1 cellular context compared by ENCODE assay signal in genomic region chr1:24515581-24516241, GRCh38.
A peak's percentile ranks its signal among the peaks of the same experiment; 100 is the strongest.
TF ChIP-seq lines count a peak whose summit lies in the region.
"Not testable (repeated sequence)": the region's sequence is repeated elsewhere in the genome, so short reads cannot be mapped to it uniquely, and the experiment has no call there.

No MANE protein-coding gene starts in this region.

TF ChIP-seq in K562, 482 proteins besides CTCF, POLR2A, EP300 and RAD21 (continued from another document):
- TF ChIP-seq, protein P1, sequence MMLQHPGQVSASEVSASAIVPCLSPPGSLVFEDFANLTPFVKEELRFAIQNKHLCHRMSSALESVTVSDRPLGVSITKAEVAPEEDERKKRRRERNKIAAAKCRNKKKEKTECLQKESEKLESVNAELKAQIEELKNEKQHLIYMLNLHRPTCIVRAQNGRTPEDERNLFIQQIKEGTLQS (IDR thresholded peaks at IDR 0.05) = peak; percentile 38; the same call in 1 of the 2 replicates
- TF ChIP-seq, protein P1 (CRISPR knock-in tag; conservative IDR thresholded peaks at IDR 0.05) = not testable (repeated sequence)
- TF ChIP-seq TOE1 (IDR thresholded peaks at IDR 0.05; ENCODE audit: borderline replicate concordance) (peak; percentile 38; the same call in 1 of the 2 replicates), NFE2 (IDR thresholded peaks at IDR 0.05; ENCODE audit: low read depth) (peak; percentile 65), FOSL1 (tag; conservative IDR thresholded peaks at IDR 0.05) (peak; percentile 64), ZNF766 (CRISPR knock-in tag; conservative IDR thresholded peaks at IDR 0.05) (0 out of 2 replicates have a peak, but pooled peaks have one; percentile 47), ADNP (tag; IDR thresholded peaks at IDR 0.05) (peak; percentile 68), SMARCE1 (IDR thresholded peaks at IDR 0.05) (0 out of 2 replicates have a peak, but pooled peaks have one; percentile 50), MAFG (tag; conservative IDR thresholded peaks at IDR 0.05) (peak; percentile 69), GATA2 (CRISPR knock-in tag; IDR thresholded peaks at IDR 0.05) (0 out of 2 replicates have a peak, but pooled peaks have one; percentile 12), DPF2 (IDR thresholded peaks at IDR 0.05) (peak; percentile 67), POLR3A (IDR thresholded peaks at IDR 0.05; ENCODE audit: borderline replicate concordance, extremely low read depth, insufficient read depth, insufficient read length) (peak; percentile 66), CBX2 (IDR thresholded peaks at IDR 0.05; ENCODE audit: insufficient read depth, low read length, poor library complexity, severe bottlenecking) (peak; percentile 64), SMARCA5 (IDR thresholded peaks at IDR 0.05) (peak; percentile 59; the same call in 1 of the 2 replicates), ELF4 (CRISPR knock-in tag; IDR thresholded peaks at IDR 0.05) (peak; percentile 52; the same call in 1 of the 2 replicates), SMARCA4 (IDR thresholded peaks at IDR 0.05) (peak; percentile 48), KDM1A (IDR thresholded peaks at IDR 0.05) (peak in 1 of 2 experiments; percentile 48; a peak in 1 of 4 replicates), TBP (optimal IDR thresholded peaks at IDR 0.05; ENCODE audit: low read depth, low read length) (peak; percentile 83), HDAC2 (IDR thresholded peaks at IDR 0.05) (0 out of 2 replicates have a peak, but pooled peaks have one; percentile 18), BCOR (IDR thresholded peaks at IDR 0.05) (0 out of 2 replicates have a peak, but pooled peaks have one; percentile 22), ZFP36 (IDR thresholded peaks at IDR 0.05; ENCODE audit: low read depth, low read length, partially characterized antibody) (peak; percentile 27), NFE2L1 (tag; IDR thresholded peaks at IDR 0.05; ENCODE audit: borderline replicate concordance, low read depth) (peak; percentile 15; the same call in 1 of the 2 replicates), ZNF121 (CRISPR knock-in tag; conservative IDR thresholded peaks at IDR 0.05) (peak; percentile 80), CEBPB (tag; IDR thresholded peaks at IDR 0.05) (peak; percentile 39; the same call in 1 of the 2 replicates), ZNF12 (CRISPR knock-in tag; IDR thresholded peaks at IDR 0.05) (peak; percentile 41; the same call in 1 of the 2 replicates), JUND (IDR thresholded peaks at IDR 0.05; ENCODE audit: borderline replicate concordance, low read depth, low read length) (peak; percentile 29; the same call in 1 of the 2 replicates), JUND (tag; IDR thresholded peaks at IDR 0.05; ENCODE audit: borderline replicate concordance, low read depth, low read length) (peak; percentile 47; the same call in 1 of the 3 replicates)
- not testable (repeated sequence) for TF ChIP-seq TOE1 (CRISPR knock-in tag; IDR thresholded peaks at IDR 0.05; ENCODE audit: borderline replicate concordance, low read depth)
- TF ChIP-seq, protein P2, sequence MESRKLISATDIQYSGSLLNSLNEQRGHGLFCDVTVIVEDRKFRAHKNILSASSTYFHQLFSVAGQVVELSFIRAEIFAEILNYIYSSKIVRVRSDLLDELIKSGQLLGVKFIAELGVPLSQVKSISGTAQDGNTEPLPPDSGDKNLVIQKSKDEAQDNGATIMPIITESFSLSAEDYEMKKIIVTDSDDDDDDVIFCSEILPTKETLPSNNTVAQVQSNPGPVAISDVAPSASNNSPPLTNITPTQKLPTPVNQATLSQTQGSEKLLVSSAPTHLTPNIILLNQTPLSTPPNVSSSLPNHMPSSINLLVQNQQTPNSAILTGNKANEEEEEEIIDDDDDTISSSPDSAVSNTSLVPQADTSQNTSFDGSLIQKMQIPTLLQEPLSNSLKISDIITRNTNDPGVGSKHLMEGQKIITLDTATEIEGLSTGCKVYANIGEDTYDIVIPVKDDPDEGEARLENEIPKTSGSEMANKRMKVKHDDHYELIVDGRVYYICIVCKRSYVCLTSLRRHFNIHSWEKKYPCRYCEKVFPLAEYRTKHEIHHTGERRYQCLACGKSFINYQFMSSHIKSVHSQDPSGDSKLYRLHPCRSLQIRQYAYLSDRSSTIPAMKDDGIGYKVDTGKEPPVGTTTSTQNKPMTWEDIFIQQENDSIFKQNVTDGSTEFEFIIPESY (CRISPR knock-in tag; IDR thresholded peaks at IDR 0.05) = peak; percentile 41; the same call in 1 of the 2 replicates
- TF ChIP-seq, protein P3, sequence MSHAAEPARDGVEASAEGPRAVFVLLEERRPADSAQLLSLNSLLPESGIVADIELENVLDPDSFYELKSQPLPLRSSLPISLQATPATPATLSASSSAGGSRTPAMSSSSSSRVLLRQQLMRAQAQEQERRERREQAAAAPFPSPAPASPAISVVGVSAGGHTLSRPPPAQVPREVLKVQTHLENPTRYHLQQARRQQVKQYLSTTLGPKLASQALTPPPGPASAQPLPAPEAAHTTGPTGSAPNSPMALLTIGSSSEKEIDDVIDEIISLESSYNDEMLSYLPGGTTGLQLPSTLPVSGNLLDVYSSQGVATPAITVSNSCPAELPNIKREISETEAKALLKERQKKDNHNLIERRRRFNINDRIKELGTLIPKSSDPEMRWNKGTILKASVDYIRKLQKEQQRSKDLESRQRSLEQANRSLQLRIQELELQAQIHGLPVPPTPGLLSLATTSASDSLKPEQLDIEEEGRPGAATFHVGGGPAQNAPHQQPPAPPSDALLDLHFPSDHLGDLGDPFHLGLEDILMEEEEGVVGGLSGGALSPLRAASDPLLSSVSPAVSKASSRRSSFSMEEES (CRISPR knock-in tag; IDR thresholded peaks at IDR 0.05) = peak; percentile 71
TF ChIP-seq in K562: peak in this region for 29; not testable (repeated sequence) for 453.
